ENCODE assay signal across 8 cellular contexts in the genomic region with DNA sequence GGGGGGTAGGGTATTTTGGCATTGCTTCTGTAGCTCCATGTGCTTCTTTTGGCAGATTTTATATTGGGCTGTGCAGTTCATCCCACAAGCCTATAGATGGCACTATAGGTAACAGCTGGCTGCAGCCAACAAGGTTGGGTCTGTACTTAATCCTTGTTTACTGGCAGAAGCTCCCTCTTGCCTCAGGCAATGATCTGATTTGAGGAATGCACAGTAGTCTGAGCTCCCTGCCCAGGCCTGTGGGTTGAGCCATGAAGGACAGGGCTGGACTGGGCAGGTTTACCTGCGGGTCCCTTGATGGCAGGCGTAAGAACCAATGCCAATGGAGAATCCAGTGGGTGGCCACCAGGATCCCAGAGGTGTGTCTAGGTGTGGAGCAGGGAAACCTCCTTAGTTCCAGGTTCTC. TPM values are rescaled to one million over a fixed set of nuclear protein-coding genes. Genes with fewer than 3 reads are reported as not detected.
DNase-seq lines count a peak whose midpoint lies in the region; ATAC-seq and TF ChIP-seq lines count a peak whose summit lies in the region.

No MANE protein-coding gene starts in this region.

- CTCF ChIA-PET in T-cell (lab: Charles Lee), result interaction anchor here (0.6 to 1.9 kb wide), 12 partner anchors 8 to 851 kb away, joined by 3 to 9 read pairs (median 3); no protein-coding TSS in a partner anchor

- DNase-seq in AG09309 (ENCODE audit: low read depth), result peak; percentile 40
- DNase-seq in GM04503 (ENCODE audit: low read depth), result peak; percentile 29
- DNase-seq in Karpas-422, result peak; percentile 79
- DNase-seq in T-cell, result peak in 6 of 34 experiments; percentile 2 to 8 (median 2)
- DNase-seq in fibroblast of gingiva (ENCODE audit: low read depth), result peak; percentile 58
- peak; percentile 17 for DNase-seq in pulmonary artery endothelial cell (ENCODE audit: low read depth, low spot score)

- no peaks in the 10 kb centered on the region for H3K9me3 ChIP-seq in Karpas-422 (ENCODE audit: low read length)

- no peaks in the 10 kb centered on the region for H3K79me2 ChIP-seq in Karpas-422 (ENCODE audit: low read length)

- no peaks in the 10 kb centered on the region for H4K20me1 ChIP-seq in Karpas-422 (ENCODE audit: insufficient read depth, low read depth, low read length)

- no peak overlapping the region for H3K4me2 ChIP-seq in Karpas-422 (ENCODE audit: low read depth, low read length, poor library complexity, severe bottlenecking)

- H3K4me1 Mint-ChIP-seq in T-cell, result no peaks in the 10 kb centered on the region

- no peaks in the 10 kb centered on the region for H3K27me3 ChIP-seq in Karpas-422 (ENCODE audit: low read length)

- H3K27ac ChIP-seq in Karpas-422 (ENCODE audit: low read length), result no peak overlapping the region

- peaks cover 12 to 39% of the 10 kb centered on the region in 2 donors for H3K27me3 Mint-ChIP-seq in T-cell

- H3K9me3 Mint-ChIP-seq in T-cell, result peaks cover 0 to 10% (median 2%) of the 10 kb centered on the region in 3 donors

- H3K27ac Mint-ChIP-seq in T-cell, result no peak overlapping the region

- peak; percentile 81 for TF ChIP-seq CTCF in AG09309 (IDR thresholded peaks at IDR 0.05; ENCODE audit: control insufficient read depth, insufficient read depth, low read depth, low read length, missing control alignments)

- no peak overlapping the region for H2AFZ ChIP-seq in Karpas-422 (ENCODE audit: low read length)

- H3K4me3 ChIP-seq in AG09309 (ENCODE audit: control insufficient read depth, low read depth, low read length) (no peak overlapping the region), Karpas-422 (ENCODE audit: low read length) (no peak overlapping the region)

- H3K9me2 ChIP-seq in Karpas-422 (replicated peaks; ENCODE audit: insufficient read depth, low read length), result no peaks in the 10 kb centered on the region

- H3K36me3 Mint-ChIP-seq in T-cell, result no peaks in the 10 kb centered on the region

- H3K9ac ChIP-seq in Karpas-422 (ENCODE audit: low read length), result no peak overlapping the region

- no peaks in the 10 kb centered on the region for H3K4me1 ChIP-seq in Karpas-422 (ENCODE audit: low read length)

- POLR2A ChIA-PET in T-cell (lab: Charles Lee), result no interaction called here

- ATAC-seq in T-cell (replicated peaks in 1 of 4) (peak in 3 of 4 experiments; percentile 37 to 55 (median 43)), GM18873 (IDR thresholded peaks at IDR 0.05; ENCODE audit: low FRiP score, unreplicated experiment) (no peak), HG03280 (IDR thresholded peaks at IDR 0.05; ENCODE audit: unreplicated experiment) (no peak)

- H3K4me3 Mint-ChIP-seq in T-cell, result no peak overlapping the region

- no peaks in the 10 kb centered on the region for H3K36me3 ChIP-seq in Karpas-422 (ENCODE audit: insufficient read depth, low read length)

RNA-seq across cellular contexts. Expression of gene OR1J2, which starts 11.7 kb away (rescaled TPM):
- total RNA-seq in Karpas-422 (2014; rRNA removed; shearing (Covaris generic); ENCODE audit: low replicate concordance), result not detected in 2 replicates
- not detected for total RNA-seq in T-cell
- total RNA-seq in pulmonary artery endothelial cell, result not detected in 2 replicates

RNA-seq across cellular contexts. Expression of gene OR1J4, which starts 20.1 kb away (rescaled TPM):
- total RNA-seq in Karpas-422 (2014; rRNA removed; shearing (Covaris generic); ENCODE audit: low replicate concordance), result not detected in 2 replicates
- total RNA-seq in T-cell, result not detected
- not detected in 2 replicates for total RNA-seq in pulmonary artery endothelial cell

RNA-seq across cellular contexts. Expression of gene OR1J1, which starts 21.2 kb away (rescaled TPM):
- not detected in 2 replicates for total RNA-seq in Karpas-422 (2014; rRNA removed; shearing (Covaris generic); ENCODE audit: low replicate concordance)
- total RNA-seq in T-cell (not detected), pulmonary artery endothelial cell (not detected in 2 replicates)

RNA-seq across cellular contexts. Expression of gene OR1N1, which starts 28.2 kb away (rescaled TPM):
- total RNA-seq in Karpas-422 (2014; rRNA removed; shearing (Covaris generic); ENCODE audit: low replicate concordance), result not detected in 2 replicates
- total RNA-seq in T-cell (not detected), pulmonary artery endothelial cell (not detected in 2 replicates)

RNA-seq across cellular contexts. Expression of gene OR1N2, which starts 54.0 kb away (rescaled TPM):
- not detected in 2 replicates for total RNA-seq in Karpas-422 (2014; rRNA removed; shearing (Covaris generic); ENCODE audit: low replicate concordance)
- total RNA-seq in T-cell, result not detected
- total RNA-seq in pulmonary artery endothelial cell, result not detected in 2 replicates

Comparison
In these comparisons a context has a peak if more than half of its experiments do, and no peak if none do; other contexts are left out.
1. ATAC-seq: peak in T-cell (3 of 4); none in GM18873 (single experiment) and HG03280 (single experiment).